ENCODE assay signal across 23 cellular contexts in genomic region chr11:91984033-91984568, GRCh38.
A peak's percentile ranks its signal among the peaks of the same experiment; 100 is the strongest.
DNase-seq lines count a peak whose midpoint lies in the region; TF ChIP-seq lines count a peak whose summit lies in the region.
"Had no signal": no experiment of that assay in that cellular context is flagged by ENCODE, and none has a peak within 500 bp of the region (broad histone marks: within the 10 kb centered on the region; RNA-seq: fewer than 3 reads in every experiment).

No MANE protein-coding gene starts in this region.

- no peak overlapping the region for H3K27ac Mint-ChIP-seq in Calu3 (ENCODE audit: unreplicated experiment)

- H3K9me3 ChIP-seq in PC-9 (ENCODE audit: insufficient read depth, low read depth) = no peaks in the 10 kb centered on the region
- H3K9me3 ChIP-seq: Peyer's patch had no signal

- POLR2A ChIA-PET in PC-9 (lab: Charles Lee; ENCODE audit: unreplicated experiment) = no interaction called here

- no peaks in the 10 kb centered on the region for H3K36me3 ChIP-seq in PC-9 (ENCODE audit: low read depth)
- no peaks in the 10 kb centered on the region for H3K36me3 ChIP-seq in H7 (replicated peaks; ENCODE audit: control insufficient read depth, insufficient read depth, low read length)
- H3K36me3 ChIP-seq: Peyer's patch had no signal

- BruUV-seq in Calu3 (replicated peaks; lab: Mats Ljungman, UMichigan) (no TSS peak), PC-9 (replicated peaks; lab: Mats Ljungman, UMichigan) (no TSS peak)

- H3K27me3 ChIP-seq in PC-9 (ENCODE audit: insufficient read depth, low read depth) (no peaks in the 10 kb centered on the region), H7 (ENCODE audit: control insufficient read depth, insufficient read depth, low read length) (no peaks in the 10 kb centered on the region)
- H3K27me3 ChIP-seq: Peyer's patch had no signal

- peaks cover 2% of the 10 kb centered on the region for H3K9me3 Mint-ChIP-seq in Calu3 (ENCODE audit: low read depth, unreplicated experiment)

- H3K4me3 ChIP-seq in PC-9 (no peak overlapping the region), H7 (ENCODE audit: insufficient read depth, low read depth, low read length) (no peak overlapping the region)
- H3K4me3 ChIP-seq: GM12878, Peyer's patch had no signal

- H3K4me3 Mint-ChIP-seq in Calu3 (ENCODE audit: low read depth, unreplicated experiment) = no peak overlapping the region

- no peaks in the 10 kb centered on the region for H3K9me2 ChIP-seq in PC-9 (ENCODE audit: insufficient read depth)

- CTCF ChIA-PET in Calu3 (lab: Charles Lee) = no interaction called here
- CTCF ChIA-PET in PC-9 (lab: Charles Lee) = no interaction called here

- peak overlapping the region; percentile 19 for H2AFZ ChIP-seq in PC-9

- no peak for TF ChIP-seq CTCF in Calu3 (IDR thresholded peaks at IDR 0.05; ENCODE audit: unreplicated experiment)
- no peak for TF ChIP-seq CTCF in PC-9 (conservative IDR thresholded peaks at IDR 0.05)

- no peaks in the 10 kb centered on the region for H3K36me3 Mint-ChIP-seq in Calu3 (ENCODE audit: insufficient read depth, unreplicated experiment)

- H3K27me3 Mint-ChIP-seq in Calu3 (ENCODE audit: unreplicated experiment) = no peaks in the 10 kb centered on the region

- peaks cover 35% of the 10 kb centered on the region for H3K4me1 ChIP-seq in PC-9 (replicated peaks; ENCODE audit: insufficient read depth)
- H3K4me1 ChIP-seq: Peyer's patch had no signal

- no peaks in the 10 kb centered on the region for H3K4me1 Mint-ChIP-seq in Calu3 (ENCODE audit: low read depth, unreplicated experiment)

- peak; percentile 30 for DNase-seq in NCI-H146 (lab: John Stamatoyannopoulos, UW)
- DNase-seq in NCI-H146 treated with DMSO at 0.1 percent for 48 hours (lab: John Stamatoyannopoulos, UW; ENCODE audit: unreplicated experiment) = no peak
- DNase-seq in Calu3 = peak; percentile 20
- DNase-seq in PC-9 = peak in 1 of 2 experiments; percentile 75
- DNase-seq in mucosa of gallbladder (ENCODE audit: low spot score) = peak; percentile 81
- DNase-seq in H7 = no peak
- DNase-seq in cerebellar nuclear complex (lab: John Stamatoyannopoulos, UW) = no peak
- DNase-seq in dedifferentiated amniotic fluid mesenchymal stem cell (ENCODE audit: extremely low spot score) = no peak
- DNase-seq: 8988T, ACHN, DMS153, IMR-90, KG1, NCI-H1092, NCI-H1417 treated with DMSO at 0.1 percent for 48 hours, NCI-H187 treated with DMSO at 0.1 percent for 48 hours, NCI-H446, NCI-H524 treated with DMSO at 0.1 percent for 48 hours, NCI-H82, Peyer's patch, SHP77 treated with DMSO at 0.1 percent for 48 hours, T-helper 1 cell had no signal

- H4K20me1 ChIP-seq in PC-9 (ENCODE audit: insufficient read depth) = no peaks in the 10 kb centered on the region

- H3F3A ChIP-seq in PC-9 (ENCODE audit: insufficient read depth, low read depth) = peaks cover 1% of the 10 kb centered on the region; the same call in 1 of the 2 replicates

- H3K27ac ChIP-seq in PC-9 = peak overlapping the region; percentile 61
- H3K27ac ChIP-seq: Peyer's patch had no signal

- H3K4me2 ChIP-seq in PC-9 = peak overlapping the region; percentile 5; the same call in 1 of the 2 replicates

- H3K79me2 ChIP-seq in PC-9 (ENCODE audit: low read depth) = no peaks in the 10 kb centered on the region

- intact Hi-C loops in Calu3 (cut with micrococcal nuclease; ENCODE audit: unreplicated experiment) (no loop called here), PC-9 (cut with micrococcal nuclease; ENCODE audit: unreplicated experiment) (no loop called here)

Comparison
In these comparisons a context has a peak if more than half of its experiments do, and no peak if none do; other contexts are left out.
1. DNase-seq: peak in NCI-H146 (single experiment), Calu3 (single experiment) and mucosa of gallbladder (single experiment); none in NCI-H146 treated with DMSO at 0.1 percent for 48 hours (single experiment), H7 (single experiment), cerebellar nuclear complex (0 of 2) and dedifferentiated amniotic fluid mesenchymal stem cell (single experiment).